Comparison of ENCODE assay signal across 2 cellular contexts in the genomic region with DNA sequence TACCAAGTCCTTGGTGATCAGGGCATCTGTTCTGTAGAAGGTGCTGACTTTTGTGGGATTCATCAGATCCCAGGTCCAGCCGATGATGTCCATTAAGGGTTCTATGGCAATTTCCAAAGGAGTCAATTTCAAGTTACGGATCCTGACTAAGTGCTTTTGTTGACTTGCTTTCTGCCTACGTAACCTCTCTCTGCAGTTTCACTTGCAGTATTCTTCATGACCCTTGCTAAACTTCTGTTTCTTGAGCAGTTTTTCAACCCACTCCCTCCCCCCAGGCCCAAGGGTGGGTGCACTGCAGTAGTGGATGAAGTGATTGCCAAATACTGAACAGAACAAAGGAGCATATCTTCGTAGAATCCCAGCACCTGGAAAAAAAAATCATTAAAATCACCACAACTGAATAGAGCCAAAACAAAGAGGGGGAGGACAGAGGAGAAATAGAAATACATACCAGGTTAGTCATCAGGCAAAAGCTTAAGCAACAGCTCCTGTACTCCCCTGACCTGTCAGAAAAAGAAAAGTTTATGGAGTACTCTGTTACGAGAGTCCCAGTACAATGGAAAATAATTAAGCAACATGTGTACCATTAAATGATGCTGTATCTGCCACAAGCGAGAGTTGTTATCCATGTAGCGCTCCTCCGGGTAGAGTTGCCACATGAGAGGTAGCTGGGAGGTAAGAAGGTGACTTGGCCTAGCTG.
A peak's percentile ranks its signal among the peaks of the same experiment; 100 is the strongest.
TF ChIP-seq lines count a peak whose summit lies in the region.

No MANE protein-coding gene starts in this region.

TF ChIP-seq in liver, 16 proteins besides CTCF, POLR2A, EP300 and RAD21:
- TF ChIP-seq GABPA (IDR thresholded peaks at IDR 0.05 in 1 of 2, conservative IDR thresholded peaks at IDR 0.05 in 1 of 2) (no peak), FOXA2 (IDR thresholded peaks at IDR 0.05) (no peak), JUND (IDR thresholded peaks at IDR 0.05) (peak; percentile 40 to 51), HNF4G (IDR thresholded peaks at IDR 0.05) (no peak), REST (IDR thresholded peaks at IDR 0.05) (no peak), ATF3 (IDR thresholded peaks at IDR 0.05) (no peak), TAF1 (conservative IDR thresholded peaks at IDR 0.05) (no peak), RXRA (IDR thresholded peaks at IDR 0.05) (peak; percentile 32 to 75), EGR1 (IDR thresholded peaks at IDR 0.05; ENCODE audit: low read depth in 2 of 2) (peak in 1 of 2 donors; percentile 53), HNF4A (conservative IDR thresholded peaks at IDR 0.05) (peak in 1 of 2 donors; percentile 31), YY1 (IDR thresholded peaks at IDR 0.05) (no peak), NR2F2 (IDR thresholded peaks at IDR 0.05) (no peak), SP1 (IDR thresholded peaks at IDR 0.05) (peak; percentile 23)
- TF ChIP-seq, protein P1, sequence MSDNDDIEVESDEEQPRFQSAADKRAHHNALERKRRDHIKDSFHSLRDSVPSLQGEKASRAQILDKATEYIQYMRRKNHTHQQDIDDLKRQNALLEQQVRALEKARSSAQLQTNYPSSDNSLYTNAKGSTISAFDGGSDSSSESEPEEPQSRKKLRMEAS (IDR thresholded peaks at IDR 0.05): no peak
- TF ChIP-seq, protein P2, sequence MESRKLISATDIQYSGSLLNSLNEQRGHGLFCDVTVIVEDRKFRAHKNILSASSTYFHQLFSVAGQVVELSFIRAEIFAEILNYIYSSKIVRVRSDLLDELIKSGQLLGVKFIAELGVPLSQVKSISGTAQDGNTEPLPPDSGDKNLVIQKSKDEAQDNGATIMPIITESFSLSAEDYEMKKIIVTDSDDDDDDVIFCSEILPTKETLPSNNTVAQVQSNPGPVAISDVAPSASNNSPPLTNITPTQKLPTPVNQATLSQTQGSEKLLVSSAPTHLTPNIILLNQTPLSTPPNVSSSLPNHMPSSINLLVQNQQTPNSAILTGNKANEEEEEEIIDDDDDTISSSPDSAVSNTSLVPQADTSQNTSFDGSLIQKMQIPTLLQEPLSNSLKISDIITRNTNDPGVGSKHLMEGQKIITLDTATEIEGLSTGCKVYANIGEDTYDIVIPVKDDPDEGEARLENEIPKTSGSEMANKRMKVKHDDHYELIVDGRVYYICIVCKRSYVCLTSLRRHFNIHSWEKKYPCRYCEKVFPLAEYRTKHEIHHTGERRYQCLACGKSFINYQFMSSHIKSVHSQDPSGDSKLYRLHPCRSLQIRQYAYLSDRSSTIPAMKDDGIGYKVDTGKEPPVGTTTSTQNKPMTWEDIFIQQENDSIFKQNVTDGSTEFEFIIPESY (IDR thresholded peaks at IDR 0.05): no peak

TF ChIP-seq in HepG2, 621 proteins besides CTCF, POLR2A, EP300 and RAD21:
- TF ChIP-seq, protein P3, sequence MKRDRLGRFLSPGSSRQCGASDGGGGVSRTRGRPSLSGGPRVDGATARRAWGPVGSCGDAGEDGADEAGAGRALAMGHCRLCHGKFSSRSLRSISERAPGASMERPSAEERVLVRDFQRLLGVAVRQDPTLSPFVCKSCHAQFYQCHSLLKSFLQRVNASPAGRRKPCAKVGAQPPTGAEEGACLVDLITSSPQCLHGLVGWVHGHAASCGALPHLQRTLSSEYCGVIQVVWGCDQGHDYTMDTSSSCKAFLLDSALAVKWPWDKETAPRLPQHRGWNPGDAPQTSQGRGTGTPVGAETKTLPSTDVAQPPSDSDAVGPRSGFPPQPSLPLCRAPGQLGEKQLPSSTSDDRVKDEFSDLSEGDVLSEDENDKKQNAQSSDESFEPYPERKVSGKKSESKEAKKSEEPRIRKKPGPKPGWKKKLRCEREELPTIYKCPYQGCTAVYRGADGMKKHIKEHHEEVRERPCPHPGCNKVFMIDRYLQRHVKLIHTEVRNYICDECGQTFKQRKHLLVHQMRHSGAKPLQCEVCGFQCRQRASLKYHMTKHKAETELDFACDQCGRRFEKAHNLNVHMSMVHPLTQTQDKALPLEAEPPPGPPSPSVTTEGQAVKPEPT (CRISPR knock-in tag; IDR thresholded peaks at IDR 0.05; ENCODE audit: low read depth): no peak
- TF ChIP-seq ZNF850 (CRISPR knock-in tag; conservative IDR thresholded peaks at IDR 0.05): no peak
